In genomic region chr7:102167254-102167653, GRCh38 we compare ENCODE assay signal across 5 cellular contexts.
"Had no signal": no experiment of that assay in that cellular context is flagged by ENCODE, and none has a peak within 500 bp of the region (broad histone marks: within the 10 kb centered on the region; RNA-seq: fewer than 3 reads in every experiment).

No MANE protein-coding gene starts in this region.

- DNase-seq: H9, HCEC 1CT, IMR-90 had no signal

- ATAC-seq: GM23338, K562 had no signal

- H3K4me3 ChIP-seq: GM23338, K562 had no signal

- H3K27ac Mint-ChIP-seq: GM23338 had no signal

- H3K4me2 ChIP-seq: GM23338 had no signal

- H3K4me3 Mint-ChIP-seq: GM23338, H9 had no signal

- H3K9me3 Mint-ChIP-seq: GM23338, H9 had no signal

- H2AFZ ChIP-seq: GM23338 had no signal
